ENCODE assay signal across 9 cellular contexts in genomic region chr7:105690286-105690915, GRCh38.
A peak's percentile ranks its signal among the peaks of the same experiment; 100 is the strongest.
DNase-seq lines count a peak whose midpoint lies in the region; ATAC-seq and TF ChIP-seq lines count a peak whose summit lies in the region.
"Had no signal": no experiment of that assay in that cellular context is flagged by ENCODE, and none has a peak within 500 bp of the region (broad histone marks: within the 10 kb centered on the region; RNA-seq: fewer than 3 reads in every experiment).

No MANE protein-coding gene starts in this region.

- peaks cover 51 to 81% (median 74%) of the 10 kb centered on the region in 3 donors for H3K4me1 Mint-ChIP-seq in CD8-positive, alpha-beta memory T cell
- peaks cover 22 to 36% of the 10 kb centered on the region in 2 donors for H3K4me1 Mint-ChIP-seq in effector memory CD8-positive, alpha-beta T cell (ENCODE audit: low read depth in 2 of 2)

- peak overlapping the region; percentile 90 to 97 (median 95) for H3K4me3 Mint-ChIP-seq in CD8-positive, alpha-beta memory T cell
- H3K4me3 Mint-ChIP-seq in effector memory CD8-positive, alpha-beta T cell, result peak overlapping the region; percentile 88 to 94

- no peaks in the 10 kb centered on the region for H3K27me3 ChIP-seq in CD8-positive, alpha-beta memory T cell (ENCODE audit: insufficient read depth, low read length, poor library complexity, severe bottlenecking)
- no peaks in the 10 kb centered on the region for H3K27me3 ChIP-seq in neutrophil
- H3K27me3 ChIP-seq: cardiac muscle cell had no signal

- POLR2A ChIA-PET in CD8-positive, alpha-beta memory T cell (lab: Charles Lee), result interaction anchor here (1.0 to 1.8 kb wide), 3 partner anchors 13 to 160 kb away, joined by 3 to 14 read pairs (median 5); no protein-coding TSS in a partner anchor

- in situ Hi-C loops in GM13977 (cut with MboI; ENCODE audit: low pct_unique_long_range_greater_than_20kb, low sequenced_read_pairs, unreplicated experiment), result no loop called here
- in situ Hi-C loops in ACHN (cut with HindIII; ENCODE audit: low pct_ligation_motif_present, low pct_unique_long_range_greater_than_20kb, low sequenced_read_pairs), result no loop called here

- peak overlapping the region; percentile 89 for H3K27ac ChIP-seq in CD8-positive, alpha-beta memory T cell (ENCODE audit: low read depth, low read length)
- H3K27ac ChIP-seq in neutrophil, result peak overlapping the region; percentile 73
- H3K27ac ChIP-seq: cardiac muscle cell had no signal

- peaks cover 26% of the 10 kb centered on the region for H3K4me1 ChIP-seq in CD8-positive, alpha-beta memory T cell (ENCODE audit: insufficient read depth, low read length)
- peaks cover 11 to 17% of the 10 kb centered on the region in 2 experiments for H3K4me1 ChIP-seq in neutrophil (ENCODE audit: control insufficient read depth in 1 of 2, insufficient read depth in 1 of 2, low read depth in 1 of 2, low read length in 1 of 2)

- no peaks in the 10 kb centered on the region for H3K9me3 Mint-ChIP-seq in CD8-positive, alpha-beta memory T cell
- H3K9me3 Mint-ChIP-seq in effector memory CD8-positive, alpha-beta T cell, result no peaks in the 10 kb centered on the region

- H3K27ac Mint-ChIP-seq in CD8-positive, alpha-beta memory T cell, result peak overlapping the region; percentile 94 to 99 (median 97)
- H3K27ac Mint-ChIP-seq in effector memory CD8-positive, alpha-beta T cell, result peak overlapping the region; percentile 96 to 98

- no peaks in the 10 kb centered on the region for H3K9me3 ChIP-seq in CD8-positive, alpha-beta memory T cell (ENCODE audit: low read length)
- H3K9me3 ChIP-seq in neutrophil, result no peaks in the 10 kb centered on the region

- no peak for DNase-seq in CD8-positive, alpha-beta memory T cell
- DNase-seq in LNCaP clone FGC (ENCODE audit: low read depth), result no peak
- no peak for DNase-seq in effector memory CD8-positive, alpha-beta T cell
- DNase-seq in GM13977 (ENCODE audit: low spot score), result no peak
- no peak for DNase-seq in NCI-H2081 (lab: John Stamatoyannopoulos, UW)
- DNase-seq in ACHN, result no peak

- no peaks in the 10 kb centered on the region for H3K36me3 ChIP-seq in CD8-positive, alpha-beta memory T cell (ENCODE audit: insufficient read depth, low read length)
- no peaks in the 10 kb centered on the region for H3K36me3 ChIP-seq in neutrophil
- H3K36me3 ChIP-seq: cardiac muscle cell had no signal

- peaks cover 4 to 18% (median 6%) of the 10 kb centered on the region in 3 donors for H3K36me3 Mint-ChIP-seq in CD8-positive, alpha-beta memory T cell
- H3K36me3 Mint-ChIP-seq in effector memory CD8-positive, alpha-beta T cell (ENCODE audit: insufficient read depth), result peaks cover 18% of the 10 kb centered on the region

- H3K4me3 ChIP-seq in CD8-positive, alpha-beta memory T cell (ENCODE audit: low read length), result peak overlapping the region; percentile 87
- peak overlapping the region; percentile 55 for H3K4me3 ChIP-seq in LNCaP clone FGC (ENCODE audit: low read depth, low read length)
- H3K4me3 ChIP-seq in neutrophil (ENCODE audit: low read depth in 1 of 2, low read length in 1 of 2), result peak overlapping the region; percentile 58 to 86
- H3K4me3 ChIP-seq: cardiac muscle cell had no signal

- CTCF ChIA-PET in CD8-positive, alpha-beta memory T cell (lab: Charles Lee), result interaction anchor here (1.1 to 3.9 kb wide), 3 partner anchors 14 to 333 kb away, joined by 3 to 20 read pairs (median 10); no protein-coding TSS in a partner anchor

- TF ChIP-seq CTCF in LNCaP clone FGC (IDR thresholded peaks at IDR 0.05; ENCODE audit: control insufficient read depth, extremely low read depth, insufficient read depth), result no peak
- no peak for TF ChIP-seq CTCF in neutrophil (IDR thresholded peaks at IDR 0.05)
- TF ChIP-seq CTCF in GM13977 (IDR thresholded peaks at IDR 0.05; ENCODE audit: extremely low read depth, insufficient read depth, missing control alignments), result no peak

- peaks cover 0 to 1% of the 10 kb centered on the region in 2 donors for H3K27me3 Mint-ChIP-seq in CD8-positive, alpha-beta memory T cell
- H3K27me3 Mint-ChIP-seq in effector memory CD8-positive, alpha-beta T cell, result no peaks in the 10 kb centered on the region

- ATAC-seq in effector memory CD8-positive, alpha-beta T cell (replicated peaks), result no peak
- ATAC-seq in HG03139 (IDR thresholded peaks at IDR 0.05; ENCODE audit: unreplicated experiment), result no peak
